ENCODE assay signal across 1 cellular context in genomic region chr2:61538920-61539559, GRCh38.
TF ChIP-seq lines count a peak whose summit lies in the region.

No MANE protein-coding gene starts in this region.

TF ChIP-seq in GM12878, 131 proteins besides CTCF, POLR2A, EP300 and RAD21 (continued from another document and continues in another):
- TF ChIP-seq ZBTB40 (IDR thresholded peaks at IDR 0.05; ENCODE audit: borderline replicate concordance): no peak
- no peak for TF ChIP-seq ZNF592 (IDR thresholded peaks at IDR 0.05)
- no peak for TF ChIP-seq BRCA1 (IDR thresholded peaks at IDR 0.05; ENCODE audit: low read depth, low read length)
- TF ChIP-seq RFX5 (IDR thresholded peaks at IDR 0.05; ENCODE audit: low read depth, low read length): peak; percentile 69; the same call in 1 of the 2 replicates
- TF ChIP-seq CBX5 (IDR thresholded peaks at IDR 0.05; ENCODE audit: low read depth): 0 out of 2 replicates have a peak, but pooled peaks have one; percentile 24
- no peak for TF ChIP-seq ZNF622 (IDR thresholded peaks at IDR 0.05)
- TF ChIP-seq ZBTB4 (CRISPR knock-in tag; IDR thresholded peaks at IDR 0.05): no peak
- no peak for TF ChIP-seq MYC (IDR thresholded peaks at IDR 0.05; ENCODE audit: insufficient read depth, insufficient read length, insufficient replicate concordance, low read length, severe bottlenecking)
- peak; percentile 83 for TF ChIP-seq NKRF (conservative IDR thresholded peaks at IDR 0.05)
- TF ChIP-seq GATAD2B (conservative IDR thresholded peaks at IDR 0.05; ENCODE audit: low read depth): peak; percentile 25
- no peak for TF ChIP-seq ZBTB11 (CRISPR knock-in tag; IDR thresholded peaks at IDR 0.05)
- TF ChIP-seq CHD4 (IDR thresholded peaks at IDR 0.05): no peak
- TF ChIP-seq CEBPB (IDR thresholded peaks at IDR 0.05; ENCODE audit: borderline replicate concordance in 1 of 2, low read depth in 2 of 2, low read length in 2 of 2): no peak
- TF ChIP-seq ZBED1 (IDR thresholded peaks at IDR 0.05; ENCODE audit: borderline replicate concordance): no peak
- no peak for TF ChIP-seq ZNF384 (IDR thresholded peaks at IDR 0.05; ENCODE audit: borderline replicate concordance, low read depth, low read length)
- no peak for TF ChIP-seq CEBPZ (IDR thresholded peaks at IDR 0.05; ENCODE audit: low read depth, low read length)
- TF ChIP-seq TCF12 (IDR thresholded peaks at IDR 0.05; ENCODE audit: low read depth, low read length): no peak
- no peak for TF ChIP-seq ZNF217 (IDR thresholded peaks at IDR 0.05)
- TF ChIP-seq PRDM15 (CRISPR knock-in tag; IDR thresholded peaks at IDR 0.05): no peak
- no peak for TF ChIP-seq RB1 (IDR thresholded peaks at IDR 0.05; ENCODE audit: borderline replicate concordance)
- TF ChIP-seq NR2F1 (conservative IDR thresholded peaks at IDR 0.05): no peak
- TF ChIP-seq RCOR1 (conservative IDR thresholded peaks at IDR 0.05; ENCODE audit: low read depth, low read length): no peak
- no peak for TF ChIP-seq NBN (IDR thresholded peaks at IDR 0.05)
- TF ChIP-seq PAX8 (IDR thresholded peaks at IDR 0.05): no peak
- no peak for TF ChIP-seq JUNB (IDR thresholded peaks at IDR 0.05)
- TF ChIP-seq BMI1 (IDR thresholded peaks at IDR 0.05; ENCODE audit: borderline replicate concordance): no peak
- no peak for TF ChIP-seq BCL11A (IDR thresholded peaks at IDR 0.05; ENCODE audit: low read depth, low read length)
- TF ChIP-seq NRF1 (conservative IDR thresholded peaks at IDR 0.05; ENCODE audit: low read depth, low read length): no peak
- no peak for TF ChIP-seq YBX1 (IDR thresholded peaks at IDR 0.05)
